In genomic region chr4:41957634-41958033, GRCh38 we compare ENCODE assay signal across 8 cellular contexts. TPM values are rescaled to one million over a fixed set of nuclear protein-coding genes. Genes with fewer than 3 reads are reported as not detected.
A peak's percentile ranks its signal among the peaks of the same experiment; 100 is the strongest.
DNase-seq lines count a peak whose midpoint lies in the region; ATAC-seq, FAIRE-seq and TF ChIP-seq lines count a peak whose summit lies in the region.

No MANE protein-coding gene starts in this region.

- H4K20me1 ChIP-seq in Karpas-422 (ENCODE audit: insufficient read depth, low read depth, low read length) = no peaks in the 10 kb centered on the region
- H4K20me1 ChIP-seq in K562 (replicated peaks; ENCODE audit: control insufficient read depth, insufficient read depth, low read length) = no peaks in the 10 kb centered on the region

- CTCF ChIA-PET in K562 (lab: Yijun Ruan, JAX; ENCODE audit: low intra/inter-chr PET ratio) = interaction anchor here (0.6 to 1.3 kb wide), 4 partner anchors 265 to 907 kb away, joined by 3 to 5 read pairs (median 4); no protein-coding TSS in a partner anchor

- H3K27me3 ChIP-seq in Karpas-422 (ENCODE audit: low read length) = no peaks in the 10 kb centered on the region
- no peaks in the 10 kb centered on the region for H3K27me3 ChIP-seq in K562 (ENCODE audit: control insufficient read depth in 2 of 2, insufficient read depth in 2 of 2, low read length in 2 of 2)
- no peaks in the 10 kb centered on the region for H3K27me3 ChIP-seq in psoas muscle (ENCODE audit: insufficient read depth in 3 of 3, low read length in 2 of 3)
- H3K27me3 ChIP-seq in ascending aorta = no peaks in the 10 kb centered on the region

- no peaks in the 10 kb centered on the region for H3K9me1 ChIP-seq in K562 (ENCODE audit: control insufficient read depth, insufficient read depth, low read length)

- peak; percentile 58 to 81 (median 62) for TF ChIP-seq CTCF in K562 (IDR thresholded peaks at IDR 0.05 in 2 of 3, conservative IDR thresholded peaks at IDR 0.05 in 1 of 3; ENCODE audit: insufficient read depth in 2 of 3, low read depth in 1 of 3, low read length in 3 of 3)
- peak; percentile 31 for TF ChIP-seq CTCF in psoas muscle (IDR thresholded peaks at IDR 0.05)
- peak in 1 of 3 experiments; percentile 14 for TF ChIP-seq CTCF in ascending aorta (IDR thresholded peaks at IDR 0.05)

- H3K9me3 ChIP-seq in Karpas-422 (ENCODE audit: low read length) (no peaks in the 10 kb centered on the region), K562 (replicated peaks; ENCODE audit: control insufficient read depth, insufficient read depth, low read depth, low read length) (no peaks in the 10 kb centered on the region), psoas muscle (no peaks in the 10 kb centered on the region), ascending aorta (no peaks in the 10 kb centered on the region)

- H3K4me2 ChIP-seq in Karpas-422 (ENCODE audit: low read depth, low read length, poor library complexity, severe bottlenecking) (no peak overlapping the region), K562 (ENCODE audit: insufficient read depth, low read length) (no peak overlapping the region)

- WGBS in K562 (ENCODE audit: insufficient coverage, low coverage, missing lambda C conversion rate) = 9% methylated on average over 1 of the region's 1 CpG
- WGBS in psoas muscle, 3 donors = 22 to 27% (median 24%) methylated on average over 1 of the region's 1 CpG

- ATAC-seq in K562 (peak; percentile 86), psoas muscle (no peak), HG03460 (IDR thresholded peaks at IDR 0.05; ENCODE audit: unreplicated experiment) (no peak)

- no TSS peak for BruUV-seq in K562 (replicated peaks; lab: Mats Ljungman, UMichigan)

- DNase-seq in SKM-1 treated with dmso at 0.1 percent for 144 hours (lab: John Stamatoyannopoulos, UW; ENCODE audit: unreplicated experiment) (peak; percentile 15), SKM-1 (lab: John Stamatoyannopoulos, UW; ENCODE audit: unreplicated experiment) (no peak), Karpas-422 (peak; percentile 74), K562 (ENCODE audit: extremely low read depth in 1 of 4, low spot score in 3 of 4) (peak; percentile 38 to 63 (median 56)), psoas muscle (no peak), NCI-H1048 (lab: John Stamatoyannopoulos, UW) (no peak), ascending aorta (ENCODE audit: low spot score in 2 of 2) (no peak)

- peak; percentile 80 for FAIRE-seq in K562 (lab: Jason Lieb, UNC)

- TF ChIP-seq POLR2A in K562 (conservative IDR thresholded peaks at IDR 0.05) = no peak

- POLR2A ChIA-PET in K562 (lab: Yijun Ruan, JAX) = interaction anchor here (0.6 to 0.8 kb wide), 2 partner anchors 13 to 530 kb away, joined by 3 read pairs; no protein-coding TSS in a partner anchor

- H3K27ac ChIP-seq in Karpas-422 (ENCODE audit: low read length) (no peak overlapping the region), K562 (ENCODE audit: extremely low read depth, low read depth, low read length) (no peak overlapping the region), psoas muscle (no peak overlapping the region), ascending aorta (no peak overlapping the region)

- no peak; the same call in 1 of the 2 replicates for TF ChIP-seq EP300 in K562 (IDR thresholded peaks at IDR 0.05; ENCODE audit: low read length)

- no peaks in the 10 kb centered on the region for H3K9me2 ChIP-seq in Karpas-422 (replicated peaks; ENCODE audit: insufficient read depth, low read length)

- H3K9ac ChIP-seq in Karpas-422 (ENCODE audit: low read length) = no peak overlapping the region
- H3K9ac ChIP-seq in K562 (ENCODE audit: insufficient read depth in 1 of 2, low read depth in 2 of 2, low read length in 2 of 2) = no peak overlapping the region

- intact Hi-C loops in K562 (cut with micrococcal nuclease) = loop anchor here (1.0 to 10.0 kb wide), 2 partner anchors 263 to 323 kb away; no protein-coding TSS in a partner anchor
- intact Hi-C loops in psoas muscle (cut with DNase I) = no loop called here
- intact Hi-C loops in ascending aorta (cut with DNase I) = no loop called here

- peaks cover 11% of the 10 kb centered on the region for H3K4me1 ChIP-seq in Karpas-422 (ENCODE audit: low read length)
- no peaks in the 10 kb centered on the region for H3K4me1 ChIP-seq in K562 (replicated peaks in 1 of 2; ENCODE audit: control insufficient read depth in 2 of 2, insufficient read depth in 2 of 2, low read length in 2 of 2)
- H3K4me1 ChIP-seq in psoas muscle = no peaks in the 10 kb centered on the region
- no peaks in the 10 kb centered on the region for H3K4me1 ChIP-seq in ascending aorta

- H2AFZ ChIP-seq in Karpas-422 (ENCODE audit: low read length) (no peak overlapping the region), K562 (ENCODE audit: low read depth, low read length) (no peak overlapping the region)

- in situ Hi-C loops in K562 (cut with MboI) = loop anchor here (25.0 kb wide), 1 partner anchor 555 kb away; no protein-coding TSS in a partner anchor

- H3K4me3 ChIP-seq in Karpas-422 (ENCODE audit: low read length) (no peak overlapping the region), K562 (no peak overlapping the region), psoas muscle (no peak overlapping the region), ascending aorta (no peak overlapping the region)

- peak; percentile 57 to 69 for TF ChIP-seq RAD21 in K562 (CRISPR knock-in tag; conservative IDR thresholded peaks at IDR 0.05 in 1 of 2, IDR thresholded peaks at IDR 0.05 in 1 of 2)

- H3K36me3 ChIP-seq in Karpas-422 (ENCODE audit: insufficient read depth, low read length) = peaks cover 49% of the 10 kb centered on the region
- peaks cover 38% of the 10 kb centered on the region for H3K36me3 ChIP-seq in K562 (ENCODE audit: control insufficient read depth, insufficient read depth, low read length)
- peaks cover 0 to 38% of the 10 kb centered on the region in 2 donors for H3K36me3 ChIP-seq in psoas muscle (ENCODE audit: insufficient read depth in 1 of 2, low read depth in 1 of 2)
- peaks cover 21 to 24% of the 10 kb centered on the region in 2 donors for H3K36me3 ChIP-seq in ascending aorta

- peaks cover 15% of the 10 kb centered on the region for H3K79me2 ChIP-seq in Karpas-422 (ENCODE audit: low read length)
- no peaks in the 10 kb centered on the region for H3K79me2 ChIP-seq in K562 (ENCODE audit: control insufficient read depth, insufficient read depth, low read length)

RNA-seq across cellular contexts. Expression of gene TMEM33, which starts 22.4 kb away (rescaled TPM):
- 80.3 and 163 TPM in 2 replicates for total RNA-seq in Karpas-422 (2014; rRNA removed; shearing (Covaris generic); ENCODE audit: low replicate concordance)
- total RNA-seq in K562 (2011; cell fraction: chromatin; rRNA removed; ENCODE audit: low replicate concordance) = 109 and 116 TPM in 2 replicates
- total RNA-seq in K562 (2011; cell fraction: nucleolus; rRNA removed) = 96.6 and 110 TPM in 2 replicates
- total RNA-seq in K562 (2011; cell fraction: nucleoplasm; rRNA removed) = 114 and 117 TPM in 2 replicates
- 45.0 and 46.3 TPM in 2 replicates for total RNA-seq in K562 (2014; rRNA removed)
- total RNA-seq in K562 (2014; rRNA removed; fragmentation: Illumina TruSeq; extraction: Trizol) = 68.5 and 69.4 TPM in 2 replicates
- 61.4 and 67.9 TPM in 2 replicates for total RNA-seq in K562 (2015; rRNA removed; fragmentation: Illumina TruSeq; extraction: Trizol)
- 83.5 and 85.9 TPM in 2 replicates for total RNA-seq in K562 (2021)
- 75.3 and 81.6 TPM in 2 replicates for polyA plus RNA-seq in K562 (2011; rRNA removed)
- polyA plus RNA-seq in K562 (2011; cell fraction: cytosol; rRNA removed) = 69.4 and 88.9 TPM in 2 replicates
- polyA plus RNA-seq in K562 (2011; cell fraction: nucleus; rRNA removed) = 22.5 and 25.7 TPM in 2 replicates
- 33.8 and 37.7 TPM in 2 replicates for polyA plus RNA-seq in K562 (2012)
- polyA plus RNA-seq in K562 (2014; fragmentation: Illumina TruSeq; extraction: Trizol) = 65.8 and 73.2 TPM in 2 replicates
- polyA plus RNA-seq in K562 (2014; fragmentation: Nextera tagmentation; extraction: Ambion mirVana) = 10 to 100 TPM; 16.8 to 35.7 TPM
- polyA plus RNA-seq in K562 (2014; rRNA removed) = 34.0 and 53.7 TPM in 2 replicates
- 163 and 164 TPM in 2 replicates for polyA minus RNA-seq in K562 (2011; rRNA and poly(A)+ RNA removed)
- 71.4 and 118 TPM in 2 replicates for polyA minus RNA-seq in K562 (2011; cell fraction: cytosol; rRNA and poly(A)+ RNA removed)
- polyA minus RNA-seq in K562 (2011; cell fraction: nucleus; rRNA and poly(A)+ RNA removed) = 15.2 and 27.7 TPM in 2 replicates
- 10 to 100 TPM; 24.2 to 39.2 (median 28.8) TPM for total RNA-seq in psoas muscle
- 10 to 100 TPM in 2 of 3 donors, 1 to 10 TPM in 1; 6.8 to 20.5 (median 16.2) TPM for polyA plus RNA-seq in psoas muscle
- total RNA-seq in ascending aorta = 65.1 TPM

RNA-seq across cellular contexts. Expression of gene DCAF4L1, which starts 23.9 kb away (rescaled TPM):
- total RNA-seq in Karpas-422 (2014; rRNA removed; shearing (Covaris generic); ENCODE audit: low replicate concordance) = 0.36 and 0.56 TPM in 2 replicates
- total RNA-seq in K562 (2011; cell fraction: chromatin; rRNA removed; ENCODE audit: low replicate concordance) = 0.30 and 1.4 TPM in 2 replicates
- total RNA-seq in K562 (2011; cell fraction: nucleolus; rRNA removed) = 0.33 and 0.39 TPM in 2 replicates
- total RNA-seq in K562 (2011; cell fraction: nucleoplasm; rRNA removed) = 0.51 and 0.99 TPM in 2 replicates
- total RNA-seq in K562 (2014; rRNA removed) = 0.24 and 0.64 TPM in 2 replicates
- 0.40 and 0.48 TPM in 2 replicates for total RNA-seq in K562 (2014; rRNA removed; fragmentation: Illumina TruSeq; extraction: Trizol)
- total RNA-seq in K562 (2015; rRNA removed; fragmentation: Illumina TruSeq; extraction: Trizol) = 0.38 and 0.54 TPM in 2 replicates
- total RNA-seq in K562 (2021) = 0.25 and 0.27 TPM in 2 replicates
- polyA plus RNA-seq in K562 (2011; rRNA removed) = 0.17 and 0.28 TPM in 2 replicates
- 0.03 and 0.18 TPM in 2 replicates for polyA plus RNA-seq in K562 (2011; cell fraction: cytosol; rRNA removed)
- 0.61 and 0.93 TPM in 2 replicates for polyA plus RNA-seq in K562 (2011; cell fraction: nucleus; rRNA removed)
- 0.25 and 0.37 TPM in 2 replicates for polyA plus RNA-seq in K562 (2012)
- polyA plus RNA-seq in K562 (2014; fragmentation: Illumina TruSeq; extraction: Trizol) = 0.30 and 0.36 TPM in 2 replicates
- polyA plus RNA-seq in K562 (2014; fragmentation: Nextera tagmentation; extraction: Ambion mirVana) = under 1 TPM; 0.17 to 0.37 TPM
- 0.32 and 0.38 TPM in 2 replicates for polyA plus RNA-seq in K562 (2014; rRNA removed)
- 0.21 and 0.36 TPM in 2 replicates for polyA minus RNA-seq in K562 (2011; rRNA and poly(A)+ RNA removed)
- polyA minus RNA-seq in K562 (2011; cell fraction: cytosol; rRNA and poly(A)+ RNA removed) = not detected in 2 replicates
- polyA minus RNA-seq in K562 (2011; cell fraction: nucleus; rRNA and poly(A)+ RNA removed) = 0.40 and 0.78 TPM in 2 replicates
- under 1 TPM; 0.19 to 0.75 (median 0.24) TPM for total RNA-seq in psoas muscle
- 1 to 10 TPM in 1 of 3 donors, under 1 TPM in 2; 0.04 to 1.1 (median 0.39) TPM for polyA plus RNA-seq in psoas muscle
- total RNA-seq in ascending aorta = 0.11 TPM

RNA-seq across cellular contexts. Expression of gene SLC30A9, which starts 32.7 kb away (rescaled TPM):
- 70.3 and 82.7 TPM in 2 replicates for total RNA-seq in Karpas-422 (2014; rRNA removed; shearing (Covaris generic); ENCODE audit: low replicate concordance)
- total RNA-seq in K562 (2011; cell fraction: chromatin; rRNA removed; ENCODE audit: low replicate concordance) = 35.4 and 63.7 TPM in 2 replicates
- 28.8 and 32.2 TPM in 2 replicates for total RNA-seq in K562 (2011; cell fraction: nucleolus; rRNA removed)
- total RNA-seq in K562 (2011; cell fraction: nucleoplasm; rRNA removed) = 30.2 and 45.2 TPM in 2 replicates
- total RNA-seq in K562 (2014; rRNA removed) (41.7 and 44.2 TPM in 2 replicates), K562 (2014; rRNA removed; fragmentation: Illumina TruSeq; extraction: Trizol) (63.8 and 76.2 TPM in 2 replicates), K562 (2015; rRNA removed; fragmentation: Illumina TruSeq; extraction: Trizol) (63.6 and 70.5 TPM in 2 replicates), K562 (2021) (54.5 and 56.3 TPM in 2 replicates), psoas muscle (10 to 100 TPM; 32.6 to 38.8 (median 36.7) TPM), ascending aorta (41.0 TPM)
- polyA plus RNA-seq in K562 (2011; rRNA removed) (61.1 and 73.5 TPM in 2 replicates), K562 (2014; fragmentation: Illumina TruSeq; extraction: Trizol) (45.7 and 51.6 TPM in 2 replicates), K562 (2014; fragmentation: Nextera tagmentation; extraction: Ambion mirVana) (10 to 100 TPM; 14.7 to 16.6 TPM), K562 (2014; rRNA removed) (41.0 and 41.1 TPM in 2 replicates), psoas muscle (10 to 100 TPM; 10.9 to 18.0 (median 11.6) TPM)
- 26.1 and 39.2 TPM in 2 replicates for polyA plus RNA-seq in K562 (2011; cell fraction: cytosol; rRNA removed)
- 18.3 and 24.8 TPM in 2 replicates for polyA plus RNA-seq in K562 (2011; cell fraction: nucleus; rRNA removed)
- polyA plus RNA-seq in K562 (2012) = 32.1 and 37.2 TPM in 2 replicates
- polyA minus RNA-seq in K562 (2011; rRNA and poly(A)+ RNA removed) = 88.7 and 105 TPM in 2 replicates
- polyA minus RNA-seq in K562 (2011; cell fraction: cytosol; rRNA and poly(A)+ RNA removed) = 44.9 and 47.5 TPM in 2 replicates
- 42.4 and 48.4 TPM in 2 replicates for polyA minus RNA-seq in K562 (2011; cell fraction: nucleus; rRNA and poly(A)+ RNA removed)

Comparison
In these comparisons a context has a peak if more than half of its experiments do, and no peak if none do; other contexts are left out.
1. DNase-seq: peak in SKM-1 treated with dmso at 0.1 percent for 144 hours (single experiment), Karpas-422 (single experiment) and K562 (4 of 4); none in SKM-1 (single experiment), psoas muscle (0 of 2), NCI-H1048 (single experiment) and ascending aorta (0 of 2).